1 cellular context compared by ENCODE assay signal in genomic region chr21:39564200-39564599, GRCh38.
TF ChIP-seq lines count a peak whose summit lies in the region.

No MANE protein-coding gene starts in this region.

TF ChIP-seq in SK-N-SH treated with all-trans-retinoic acid at 6 μM for 48 hours, 23 proteins besides CTCF, POLR2A, EP300 and RAD21 (continued from another document):
- TF ChIP-seq TSHZ2 (CRISPR knock-in tag; IDR thresholded peaks at IDR 0.05) (no peak), RARB (CRISPR knock-in tag; IDR thresholded peaks at IDR 0.05) (no peak), BACH2 (CRISPR knock-in tag; IDR thresholded peaks at IDR 0.05; ENCODE audit: borderline replicate concordance) (no peak), ZNF565 (CRISPR knock-in tag; conservative IDR thresholded peaks at IDR 0.05; ENCODE audit: low read depth) (no peak), PPARA (CRISPR knock-in tag; IDR thresholded peaks at IDR 0.05; ENCODE audit: borderline replicate concordance) (no peak), CREB5 (CRISPR knock-in tag; IDR thresholded peaks at IDR 0.05; ENCODE audit: low read depth) (no peak)
